In the genomic region with DNA sequence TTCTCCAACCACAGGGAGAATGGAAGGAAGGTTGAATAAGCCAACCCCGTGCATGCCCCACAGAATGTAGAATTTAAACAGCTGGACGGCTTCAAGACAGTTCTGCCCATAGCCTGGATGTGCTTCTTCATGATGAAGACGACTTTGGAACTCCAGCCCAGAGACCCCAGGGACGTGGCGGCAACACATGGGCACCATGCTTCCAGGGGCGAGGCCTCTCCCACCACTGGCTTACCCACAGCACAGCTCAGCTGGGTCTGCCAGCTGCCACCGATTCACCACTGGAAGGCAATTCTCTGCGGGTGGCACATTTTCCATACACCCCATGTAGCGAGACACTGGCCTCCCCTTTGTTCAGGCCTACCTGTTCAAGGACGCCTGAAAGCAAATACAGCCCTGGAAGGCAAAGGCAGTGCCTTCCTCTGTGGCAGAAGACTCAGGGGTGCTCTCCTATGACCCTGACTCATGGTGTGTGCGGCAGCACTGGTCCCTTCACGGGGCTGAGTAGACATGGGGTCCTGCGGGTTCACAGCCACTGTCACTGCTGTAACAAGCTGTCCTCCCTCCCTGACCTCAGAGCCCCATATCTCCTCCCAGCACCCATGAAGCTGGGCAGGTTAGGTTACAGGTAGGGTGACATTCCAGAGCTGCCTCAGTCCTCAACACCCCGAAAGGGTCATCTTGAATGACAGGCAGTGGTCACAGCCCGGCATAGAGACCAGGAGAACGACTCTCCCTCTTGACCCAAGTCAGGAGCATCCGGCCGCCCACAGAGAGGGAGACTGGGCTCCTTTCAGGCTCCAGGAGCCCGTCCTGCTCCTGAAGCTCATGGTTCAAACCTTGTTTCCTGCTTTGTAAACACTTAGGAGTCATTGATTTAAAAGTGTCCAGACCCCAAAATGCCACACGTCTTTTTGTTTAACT, we compare ENCODE assay signal across 12 cellular contexts.
"Had no signal": no experiment of that assay in that cellular context is flagged by ENCODE, and none has a peak within 500 bp of the region (broad histone marks: within the 10 kb centered on the region; RNA-seq: fewer than 3 reads in every experiment).

No MANE protein-coding gene starts in this region.

- ATAC-seq: left lobe of liver; stimulated activated memory B cell treated with anti-CD40 and anti-IgM and Interleukin-4, amounts not matched to agents 10 μg/mL and 1 μg/mL and 100 μg/mL, for 72 hours; T-cell had no signal

- H3K9ac ChIP-seq: neural progenitor cell had no signal

- H3K4me1 ChIP-seq: neural progenitor cell had no signal

- DNase-seq: activated naive CD8-positive, alpha-beta T cell treated with anti-CD3 and anti-CD28 coated beads, Interleukin-2, amount 10 ng/mL, durations not matched to agents 7 days and 5 days; activated T-cell treated with anti-CD3 and anti-CD28 coated beads, Interleukin-2, amount 50 U/mL, for 1 hour; anterior cingulate cortex; foreskin melanocyte; mesenchymal stem cell; trophoblast cell had no signal

- H3K36me3 ChIP-seq: neural progenitor cell had no signal

- H3K4me3 ChIP-seq: neural progenitor cell, smooth muscle cell had no signal

- H2AFZ ChIP-seq: neural progenitor cell had no signal

- H3K27ac ChIP-seq: neural progenitor cell, VCaP had no signal

- H3K4me2 ChIP-seq: neural progenitor cell, smooth muscle cell had no signal
